In the genomic region with DNA sequence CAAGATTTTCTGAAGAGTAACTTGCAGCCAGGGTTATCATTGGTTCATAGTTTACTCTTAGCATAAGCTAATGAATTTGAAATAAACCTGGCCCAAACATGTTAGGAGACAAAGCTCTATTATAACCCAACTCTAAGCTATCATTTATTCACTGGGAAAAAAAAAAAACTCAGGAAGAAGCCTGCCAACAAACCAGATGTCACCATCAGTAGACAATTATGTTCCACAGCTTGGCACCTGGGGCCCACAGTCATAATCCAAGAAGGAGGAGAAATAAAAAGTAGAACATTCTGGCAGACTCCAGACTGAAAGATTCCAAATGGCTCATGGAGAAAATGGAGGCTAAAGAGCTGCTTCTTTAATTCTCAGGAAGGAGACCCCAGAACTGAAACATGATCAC, we compare ENCODE assay signal across 20 cellular contexts.
A peak's percentile ranks its signal among the peaks of the same experiment; 100 is the strongest.
DNase-seq lines count a peak whose midpoint lies in the region; ATAC-seq and TF ChIP-seq lines count a peak whose summit lies in the region.
"Had no signal": no experiment of that assay in that cellular context is flagged by ENCODE, and none has a peak within 500 bp of the region (broad histone marks: within the 10 kb centered on the region; RNA-seq: fewer than 3 reads in every experiment).

No MANE protein-coding gene starts in this region.

- POLR2A ChIA-PET in RWPE1 (lab: Yijun Ruan, JAX; ENCODE audit: low non-redundant PET) (no interaction called here), T-cell (lab: Charles Lee) (no interaction called here)

- DNase-seq in DMS 273 (lab: John Stamatoyannopoulos, UW; ENCODE audit: unreplicated experiment) (peak; percentile 54), DMS 273 treated with DMSO at 0.1 percent for 48 hours (lab: John Stamatoyannopoulos, UW) (no peak), NCI-H446 (lab: John Stamatoyannopoulos, UW) (peak; percentile 44 to 76), cerebellar cortex (ENCODE audit: low spot score) (peak; percentile 57), RWPE1 (ENCODE audit: low spot score) (no peak), T-cell (no peak)
- DNase-seq: AML-193; CD4-positive, alpha-beta T cell; DMS53; DND-41; EL; GM23248; HFFc6; IMR-90 had no signal

- no peak for TF ChIP-seq CTCF in RWPE1 (conservative IDR thresholded peaks at IDR 0.05; ENCODE audit: low read depth)

- H3K27ac Mint-ChIP-seq in T-cell, result no peak overlapping the region
- H3K27ac Mint-ChIP-seq: CD4-positive, alpha-beta T cell; HFFc6 had no signal

- ATAC-seq in T-cell (replicated peaks in 1 of 4) (no peak), GM21447 (IDR thresholded peaks at IDR 0.05; ENCODE audit: unreplicated experiment) (no peak)
- ATAC-seq: A549, HCT116, K562 had no signal

- no peaks in the 10 kb centered on the region for H3K9me3 Mint-ChIP-seq in T-cell

- no peak overlapping the region for H3K27ac ChIP-seq in RWPE1
- H3K27ac ChIP-seq: 22Rv1, A549, C4-2B, GM23248 had no signal

- no peak overlapping the region for H3K4me3 Mint-ChIP-seq in T-cell
- H3K4me3 Mint-ChIP-seq: CD4-positive, alpha-beta T cell; HFFc6 had no signal

- H3K36me3 Mint-ChIP-seq in T-cell, result no peaks in the 10 kb centered on the region

- no peaks in the 10 kb centered on the region for H3K4me1 Mint-ChIP-seq in T-cell

- H3K27me3 Mint-ChIP-seq in T-cell, result peaks cover 11 to 17% of the 10 kb centered on the region in 2 donors

- CTCF ChIA-PET in RWPE1 (lab: Yijun Ruan, JAX), result interaction anchor here (0.6 kb wide), 1 partner anchor 73 kb away, joined by 4 read pairs; no protein-coding TSS in a partner anchor
- CTCF ChIA-PET in T-cell (lab: Charles Lee), result no interaction called here

Comparison
In these comparisons a context has a peak if more than half of its experiments do, and no peak if none do; other contexts are left out.
1. DNase-seq: peak in DMS 273 (single experiment), NCI-H446 (2 of 2) and cerebellar cortex (single experiment); none in DMS 273 treated with DMSO at 0.1 percent for 48 hours (single experiment), RWPE1 (single experiment) and T-cell (0 of 34).